ENCODE assay signal across 11 cellular contexts in genomic region chr3:73393005-73393404, GRCh38.
"Had no signal": no experiment of that assay in that cellular context is flagged by ENCODE, and none has a peak within 500 bp of the region (broad histone marks: within the 10 kb centered on the region; RNA-seq: fewer than 3 reads in every experiment).

No MANE protein-coding gene starts in this region.

- FAIRE-seq: H1, H54 had no signal

- H3K4me3 ChIP-seq: GM23248, GM23338, HAP-1 had no signal

- ATAC-seq: GM23338, HCT116 had no signal

- DNase-seq: GM23248, GOT3, H7, H9, HCEC 1CT, HFFc6 had no signal

- H3K9ac ChIP-seq: GM23248 had no signal

- H3K4me1 ChIP-seq: HAP-1 had no signal

- H3K27ac ChIP-seq: GM23248 had no signal

- H3K36me3 ChIP-seq: HAP-1 had no signal

- H3K9me3 ChIP-seq: HAP-1 had no signal
